ENCODE assay signal across 8 cellular contexts in genomic region chr4:54063224-54063623, GRCh38. TPM values are rescaled to one million over a fixed set of nuclear protein-coding genes. Genes with fewer than 3 reads are reported as not detected.
DNase-seq lines count a peak whose midpoint lies in the region; ATAC-seq and TF ChIP-seq lines count a peak whose summit lies in the region.

No MANE protein-coding gene starts in this region.

- peak overlapping the region; percentile 94 for H3K4me3 ChIP-seq in NB4 (ENCODE audit: low read depth, low read length)
- H3K4me3 ChIP-seq in cardiac fibroblast (replicated peaks in 1 of 2; ENCODE audit: low read depth in 2 of 2, low read length in 2 of 2): peak overlapping the region; percentile 83 to 93
- peak overlapping the region; percentile 99 to 100 for H3K4me3 ChIP-seq in uterus

- H3K27me3 Mint-ChIP-seq in mesothelial cell of epicardium (ENCODE audit: low read depth): no peaks in the 10 kb centered on the region

- no peak for TF ChIP-seq POLR2A in NB4 (IDR thresholded peaks at IDR 0.05; ENCODE audit: extremely low read depth, insufficient read length)
- no peak for TF ChIP-seq POLR2A in uterus (IDR thresholded peaks at IDR 0.05)

- no peak for TF ChIP-seq CTCF in NB4 (IDR thresholded peaks at IDR 0.05; ENCODE audit: low read depth, low read length)
- TF ChIP-seq CTCF in cardiac fibroblast (IDR thresholded peaks at IDR 0.05; ENCODE audit: low read depth, low read length): no peak
- TF ChIP-seq CTCF in mesothelial cell of epicardium (IDR thresholded peaks at IDR 0.05; ENCODE audit: unreplicated experiment): no peak
- TF ChIP-seq CTCF in uterus (IDR thresholded peaks at IDR 0.05): no peak

- no peak for ATAC-seq in GM19452 (IDR thresholded peaks at IDR 0.05; ENCODE audit: unreplicated experiment)

- no peaks in the 10 kb centered on the region for H3K36me3 ChIP-seq in uterus

- H3K4me1 ChIP-seq in uterus: peaks cover 0 to 3% of the 10 kb centered on the region in 2 donors

- H3K36me3 Mint-ChIP-seq in mesothelial cell of epicardium: no peaks in the 10 kb centered on the region

- intact Hi-C loops in uterus (cut with DNase I; ENCODE audit: low total_unique reads): no loop called here

- H3K9me3 ChIP-seq in uterus: no peaks in the 10 kb centered on the region

- H3K27ac Mint-ChIP-seq in mesothelial cell of epicardium: peak overlapping the region; percentile 96

- peaks cover 42% of the 10 kb centered on the region for H3K4me1 Mint-ChIP-seq in mesothelial cell of epicardium

- no peaks in the 10 kb centered on the region for H3K27me3 ChIP-seq in uterus

- peak overlapping the region; percentile 93 for H3K4me3 Mint-ChIP-seq in mesothelial cell of epicardium

- H3K27ac ChIP-seq in uterus: peak overlapping the region; percentile 92 to 95

- peak; percentile 50 for DNase-seq in GM03348 (ENCODE audit: low spot score)
- DNase-seq in NB4 (ENCODE audit: low read depth): peak; percentile 41
- peak; percentile 59 to 80 for DNase-seq in cardiac fibroblast (ENCODE audit: low read depth in 2 of 2)
- DNase-seq in mesothelial cell of epicardium (ENCODE audit: low spot score in 2 of 2, unreplicated experiment in 2 of 2): no peak
- no peak for DNase-seq in uterus
- DNase-seq in SK-N-DZ (ENCODE audit: low spot score): no peak
- DNase-seq in activated CD4-positive, CD25-positive, alpha-beta regulatory T cell treated with anti-CD3 and anti-CD28 coated beads, Interleukin-2, amount 50 U/mL, for 72 hours: no peak

- no peaks in the 10 kb centered on the region for H3K9me3 Mint-ChIP-seq in mesothelial cell of epicardium

RNA-seq across cellular contexts. Expression of gene CHIC2, which starts 1.2 kb away (rescaled TPM):
- total RNA-seq in mesothelial cell of epicardium: 20.1 to 23.3 TPM (median 21.8 TPM) in 3 replicates
- total RNA-seq in uterus: 10 to 100 TPM; 26.0 to 80.2 (median 52.8) TPM
- 19.2 and 28.0 TPM in 2 replicates for polyA plus RNA-seq in SK-N-DZ (2014; cell fraction: cytosol; rRNA removed)
- polyA plus RNA-seq in SK-N-DZ (2014; cell fraction: nucleus; rRNA removed): 8.2 and 14.1 TPM in 2 replicates

RNA-seq across cellular contexts. Expression of gene GSX2, which starts 36.7 kb away (rescaled TPM):
- total RNA-seq in mesothelial cell of epicardium (not detected in 3 replicates), uterus (not detected)
- 0.12 TPM in 1 of 2 replicates, not detected in the other for polyA plus RNA-seq in SK-N-DZ (2014; cell fraction: cytosol; rRNA removed)
- 0.12 TPM in 1 of 2 replicates, not detected in the other for polyA plus RNA-seq in SK-N-DZ (2014; cell fraction: nucleus; rRNA removed)

Comparison
In these comparisons a context has a peak if more than half of its experiments do, and no peak if none do; other contexts are left out.
1. DNase-seq: peak in GM03348 (single experiment), NB4 (single experiment) and cardiac fibroblast (2 of 2); none in mesothelial cell of epicardium (0 of 2), uterus (0 of 2), SK-N-DZ (single experiment) and activated CD4-positive, CD25-positive, alpha-beta regulatory T cell treated with anti-CD3 and anti-CD28 coated beads, Interleukin-2, amount 50 U/mL, for 72 hours (single experiment).
2. Peak in every context shown above with its lines, with median percentiles within 50 percentile points of each other: H3K4me3 ChIP-seq.